1 cellular context compared by ENCODE assay signal in genomic region chr4:76212851-76213414, GRCh38.
TF ChIP-seq lines count a peak whose summit lies in the region.

No MANE protein-coding gene starts in this region.

TF ChIP-seq in A549, 52 proteins besides CTCF, POLR2A, EP300 and RAD21 (continued from another document):
- no peak for TF ChIP-seq PBX3 (IDR thresholded peaks at IDR 0.05)
- no peak for TF ChIP-seq HES2 (IDR thresholded peaks at IDR 0.05)
- TF ChIP-seq TFCP2L1 (CRISPR knock-in tag; IDR thresholded peaks at IDR 0.05): no peak
- no peak for TF ChIP-seq HOXB5 (CRISPR knock-in tag; IDR thresholded peaks at IDR 0.05)
- no peak for TF ChIP-seq ELK1 (IDR thresholded peaks at IDR 0.05; ENCODE audit: low read depth, low read length)
- TF ChIP-seq BHLHE40 (IDR thresholded peaks at IDR 0.05; ENCODE audit: low read depth, low read length): no peak
- no peak for TF ChIP-seq POLR2AphosphoS2 (conservative IDR thresholded peaks at IDR 0.05; ENCODE audit: low read length)
- no peak for TF ChIP-seq NFE2L2 (conservative IDR thresholded peaks at IDR 0.05; ENCODE audit: low read length)
